ENCODE assay signal across 8 cellular contexts in genomic region chr16:30896890-30897730, GRCh38. TPM values are rescaled to one million over a fixed set of nuclear protein-coding genes. Genes with fewer than 3 reads are reported as not detected.
DNase-seq lines count a peak whose midpoint lies in the region; ATAC-seq and TF ChIP-seq lines count a peak whose summit lies in the region.

No MANE protein-coding gene starts in this region.

- H3K27ac Mint-ChIP-seq in natural killer cell: peak overlapping the region; percentile 70 to 93
- H3K27ac Mint-ChIP-seq in stimulated activated naive B cell treated with anti-CD40 and anti-IgM and Interleukin-4, amounts not matched to agents 10 μg/mL and 1 μg/mL and 100 μg/mL, for 72 hours: peak overlapping the region; percentile 95

- H3K4me3 ChIP-seq in fibroblast of the aortic adventitia (ENCODE audit: low read depth, low read length): peak overlapping the region; percentile 72

- H3K27me3 Mint-ChIP-seq in natural killer cell (ENCODE audit: low read depth in 2 of 2): no peaks in the 10 kb centered on the region
- no peaks in the 10 kb centered on the region for H3K27me3 Mint-ChIP-seq in stimulated activated naive B cell treated with anti-CD40 and anti-IgM and Interleukin-4, amounts not matched to agents 10 μg/mL and 1 μg/mL and 100 μg/mL, for 72 hours

- H3K4me3 Mint-ChIP-seq in natural killer cell: peak overlapping the region; percentile 61
- peak overlapping the region; percentile 90 to 94 for H3K4me3 Mint-ChIP-seq in stimulated activated naive B cell treated with anti-CD40 and anti-IgM and Interleukin-4, amounts not matched to agents 10 μg/mL and 1 μg/mL and 100 μg/mL, for 72 hours

- H3K36me3 Mint-ChIP-seq in natural killer cell: no peaks in the 10 kb centered on the region
- H3K36me3 Mint-ChIP-seq in stimulated activated naive B cell treated with anti-CD40 and anti-IgM and Interleukin-4, amounts not matched to agents 10 μg/mL and 1 μg/mL and 100 μg/mL, for 72 hours: peaks cover 2 to 8% of the 10 kb centered on the region in 2 donors

- ATAC-seq in natural killer cell (peak; percentile 56 to 66 (median 57)), HG02970 (IDR thresholded peaks at IDR 0.05; ENCODE audit: low FRiP score, unreplicated experiment) (no peak)
- ATAC-seq in stimulated activated naive B cell treated with anti-CD40 and anti-IgM and Interleukin-4, amounts not matched to agents 10 μg/mL and 1 μg/mL and 100 μg/mL, for 72 hours (replicated peaks): peak; percentile 47 to 59

- intact Hi-C loops in natural killer cell (cut with micrococcal nuclease): loop anchor here (1.0 kb wide), 1 partner anchor 25 kb away; no protein-coding TSS in a partner anchor

- peak; percentile 81 for DNase-seq in GM04504 (ENCODE audit: low read depth)
- DNase-seq in HPDE6-E6E7 (ENCODE audit: extremely low spot score): peak; percentile 87
- peak; percentile 92 for DNase-seq in RPMI8226
- DNase-seq in activated gamma-delta T cell (lab: John Stamatoyannopoulos, UW): peak; percentile 62
- DNase-seq in fibroblast of the aortic adventitia (ENCODE audit: low read depth): peak; percentile 83
- peak; percentile 62 for DNase-seq in natural killer cell
- peak; percentile 63 for DNase-seq in stimulated activated naive B cell treated with anti-CD40 and anti-IgM and Interleukin-4, amounts not matched to agents 10 μg/mL and 1 μg/mL and 100 μg/mL, for 72 hours

- TF ChIP-seq CTCF in fibroblast of the aortic adventitia (IDR thresholded peaks at IDR 0.05; ENCODE audit: insufficient read depth, low read length): no peak
- TF ChIP-seq CTCF in natural killer cell (IDR thresholded peaks at IDR 0.05): no peak

- H3K9me3 Mint-ChIP-seq in natural killer cell: no peaks in the 10 kb centered on the region
- H3K9me3 Mint-ChIP-seq in stimulated activated naive B cell treated with anti-CD40 and anti-IgM and Interleukin-4, amounts not matched to agents 10 μg/mL and 1 μg/mL and 100 μg/mL, for 72 hours: no peaks in the 10 kb centered on the region

- H3K4me1 Mint-ChIP-seq in natural killer cell: peaks cover 30 to 57% of the 10 kb centered on the region in 2 donors
- H3K4me1 Mint-ChIP-seq in stimulated activated naive B cell treated with anti-CD40 and anti-IgM and Interleukin-4, amounts not matched to agents 10 μg/mL and 1 μg/mL and 100 μg/mL, for 72 hours: peaks cover 33 to 52% of the 10 kb centered on the region in 2 donors

RNA-seq across cellular contexts. Expression of gene CTF1, which starts 0.7 kb away (rescaled TPM):
- total RNA-seq in fibroblast of the aortic adventitia (ENCODE audit: low replicate concordance) (2.5 and 3.2 TPM in 2 replicates), natural killer cell (under 1 TPM; 0.45 to 0.60 (median 0.47) TPM)

RNA-seq across cellular contexts. Expression of gene BCL7C, which starts 3.2 kb away (rescaled TPM):
- 22.3 and 45.5 TPM in 2 replicates for total RNA-seq in fibroblast of the aortic adventitia (ENCODE audit: low replicate concordance)
- 10 to 100 TPM; 25.1 to 28.5 (median 27.4) TPM for total RNA-seq in natural killer cell

RNA-seq across cellular contexts. Expression of gene FBXL19, which starts 26.3 kb away (rescaled TPM):
- 9.8 and 16.6 TPM in 2 replicates for total RNA-seq in fibroblast of the aortic adventitia (ENCODE audit: low replicate concordance)
- 10 to 100 TPM; 10.1 to 13.3 (median 12.4) TPM for total RNA-seq in natural killer cell

RNA-seq across cellular contexts. Expression of gene ORAI3, which starts 51.8 kb away (rescaled TPM):
- total RNA-seq in fibroblast of the aortic adventitia (ENCODE audit: low replicate concordance): 33.0 and 35.6 TPM in 2 replicates
- total RNA-seq in natural killer cell: 10 to 100 TPM; 10.8 to 19.8 (median 12.8) TPM
